In the genomic region with DNA sequence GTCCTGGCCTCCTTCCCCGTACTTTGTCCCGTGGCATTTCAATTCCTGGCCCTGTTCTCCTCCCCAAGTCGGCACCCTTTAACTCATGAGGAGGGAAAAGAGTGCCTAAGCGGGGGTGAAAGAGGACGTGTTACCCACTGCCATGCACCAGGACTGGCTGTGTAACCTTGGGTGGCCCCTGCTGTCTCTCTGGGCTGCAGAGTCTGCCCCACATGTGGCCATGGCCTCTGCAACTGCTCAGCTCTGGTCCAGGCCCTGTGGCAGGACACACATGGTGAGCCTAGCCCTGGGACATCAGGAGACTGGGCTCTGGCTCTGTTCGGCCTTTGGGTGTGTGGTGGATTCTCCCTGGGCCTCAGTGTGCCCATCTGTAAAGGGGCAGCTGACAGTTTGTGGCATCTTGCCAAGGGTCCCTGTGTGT, we compare ENCODE assay signal across 14 cellular contexts. TPM values are rescaled to one million over a fixed set of nuclear protein-coding genes. Genes with fewer than 3 reads are reported as not detected.
DNase-seq lines count a peak whose midpoint lies in the region; ATAC-seq, FAIRE-seq and TF ChIP-seq lines count a peak whose summit lies in the region.
"Had no signal": no experiment of that assay in that cellular context is flagged by ENCODE, and none has a peak within 500 bp of the region (broad histone marks: within the 10 kb centered on the region; RNA-seq: fewer than 3 reads in every experiment).

No MANE protein-coding gene starts in this region.

- no peaks in the 10 kb centered on the region for H4K20me1 ChIP-seq in HCT116 (ENCODE audit: insufficient read depth)

- H3K4me1 Mint-ChIP-seq in activated naive CD4-positive, alpha-beta T cell treated with anti-CD3 and anti-CD28 coated beads for 36 hours (ENCODE audit: low read depth), result peaks cover 12% of the 10 kb centered on the region

- H3K9ac ChIP-seq in HCT116 (ENCODE audit: low read length), result no peak overlapping the region

- H3K27me3 ChIP-seq in HCT116 (ENCODE audit: insufficient read depth, low read length) (0 out of 2 replicates have a peak, but pooled peaks cover 4% of the 10 kb centered on the region), RWPE2 (ENCODE audit: insufficient read depth, poor library complexity, severe bottlenecking) (no peaks in the 10 kb centered on the region), H7 (ENCODE audit: control insufficient read depth, insufficient read depth, low read length) (peaks cover 4% of the 10 kb centered on the region; the same call in 1 of the 2 replicates)

- TF ChIP-seq POLR2A in A549 (IDR thresholded peaks at IDR 0.05; ENCODE audit: low read length), result no peak
- no peak for TF ChIP-seq POLR2A in HCT116 (IDR thresholded peaks at IDR 0.05; ENCODE audit: borderline replicate concordance, extremely low read depth, insufficient read depth, insufficient read length)

- H3K9me2 ChIP-seq in HCT116 (ENCODE audit: insufficient read depth), result no peaks in the 10 kb centered on the region

- peak in 1 of 2 experiments; percentile 50 for DNase-seq in A549 (ENCODE audit: low read depth in 1 of 2, low spot score in 1 of 2)
- DNase-seq in HCT116 (ENCODE audit: low read depth, low spot score), result no peak
- DNase-seq in RWPE2 (ENCODE audit: low spot score), result no peak
- no peak for DNase-seq in left colon
- no peak for DNase-seq in H7
- no peak for DNase-seq in iPS-NIHi7 (ENCODE audit: extremely low spot score)
- no peak for DNase-seq in activated naive CD4-positive, alpha-beta T cell treated with anti-CD3 and anti-CD28 coated beads for 36 hours
- DNase-seq: C1 segment of cervical spinal cord; Calu3; CD4-positive, alpha-beta T cell; DMS79 had no signal

- H2AFZ ChIP-seq in HCT116 (ENCODE audit: low read depth, low read length, poor library complexity, severe bottlenecking), result no peak overlapping the region

- peaks cover 20% of the 10 kb centered on the region for H3K27me3 Mint-ChIP-seq in activated naive CD4-positive, alpha-beta T cell treated with anti-CD3 and anti-CD28 coated beads for 36 hours (ENCODE audit: low read depth)

- H3K4me2 ChIP-seq in A549 (no peak overlapping the region), HCT116 (ENCODE audit: low read length) (no peak overlapping the region)

- H3K27ac ChIP-seq in A549 (no peak overlapping the region), HCT116 (ENCODE audit: low read depth, low read length) (no peak overlapping the region), RWPE2 (ENCODE audit: poor library complexity, severe bottlenecking) (no peak overlapping the region)

- H3K4me1 ChIP-seq in A549 (peaks cover 20% of the 10 kb centered on the region), HCT116 (ENCODE audit: control insufficient read depth in 1 of 2, insufficient read depth in 2 of 2, low read length in 2 of 2) (peaks cover 5 to 17% of the 10 kb centered on the region in 2 experiments; a peak in 3 of 4 replicates), RWPE2 (ENCODE audit: insufficient read depth, poor library complexity, severe bottlenecking) (no peaks in the 10 kb centered on the region)

- no peak for FAIRE-seq in A549 (lab: Jason Lieb, UNC)
- FAIRE-seq: GM12892 had no signal

- CTCF ChIA-PET in A549 (lab: Yijun Ruan, JAX), result interaction anchor here (1.0 to 1.7 kb wide), 2 partner anchors 20 to 22 kb away, joined by 3 to 4 read pairs; no protein-coding TSS in a partner anchor
- CTCF ChIA-PET in HCT116 (lab: Charles Lee), result no interaction called here
- CTCF ChIA-PET in activated naive CD4-positive, alpha-beta T cell treated with anti-CD3 and anti-CD28 coated beads for 36 hours (lab: Charles Lee), result no interaction called here

- TF ChIP-seq EP300 in A549 (IDR thresholded peaks at IDR 0.05), result no peak

- H3K9me3 Mint-ChIP-seq in activated naive CD4-positive, alpha-beta T cell treated with anti-CD3 and anti-CD28 coated beads for 36 hours, result no peaks in the 10 kb centered on the region
- H3K9me3 Mint-ChIP-seq: CD4-positive, alpha-beta T cell had no signal

- peak; percentile 1 to 4; a peak in 3 of 6 replicates for ATAC-seq in A549
- ATAC-seq in HCT116, result no peak
- peak; percentile 2; the same call in 2 of the 3 replicates for ATAC-seq in RWPE2 (ENCODE audit: low read depth)
- peak; percentile 3 for ATAC-seq in left colon
- no peak for ATAC-seq in GM18907 (IDR thresholded peaks at IDR 0.05; ENCODE audit: unreplicated experiment)

- H3K4me3 Mint-ChIP-seq in activated naive CD4-positive, alpha-beta T cell treated with anti-CD3 and anti-CD28 coated beads for 36 hours, result no peak overlapping the region
- H3K4me3 Mint-ChIP-seq: CD4-positive, alpha-beta T cell had no signal

- no peak overlapping the region for H3K27ac Mint-ChIP-seq in activated naive CD4-positive, alpha-beta T cell treated with anti-CD3 and anti-CD28 coated beads for 36 hours
- H3K27ac Mint-ChIP-seq: B cell; CD4-positive, alpha-beta T cell had no signal

- no peaks in the 10 kb centered on the region for H3K79me2 ChIP-seq in HCT116 (ENCODE audit: insufficient read depth, low read length)

- TF ChIP-seq RAD21 in A549 (conservative IDR thresholded peaks at IDR 0.05 in 1 of 2, IDR thresholded peaks at IDR 0.05 in 1 of 2) (no peak), HCT116 (IDR thresholded peaks at IDR 0.05; ENCODE audit: low read depth) (no peak)

- TSS peak; percentile 26 for BruUV-seq in HCT116 (replicated peaks; lab: Mats Ljungman, UMichigan)

- RAD21 ChIA-PET in HCT116 (lab: Charles Lee; ENCODE audit: low non-redundant PET in 1 of 2, low total read pairs in 2 of 2, uncharacterized antibody in 2 of 2, unreplicated experiment in 2 of 2), result no interaction called here

- POLR2A ChIA-PET in A549 (lab: Yijun Ruan, JAX), result interaction anchor here (0.6 kb wide), 1 partner anchor 115 kb away, joined by 3 read pairs; a partner anchor contains a TSS
- POLR2A ChIA-PET in HCT116 (lab: Charles Lee), result no interaction called here

- whole genome bisulfite sequencing in A549 (ENCODE audit: missing lambda C conversion rate), result 77% methylated on average over 6 of the region's 6 CpGs

- no peaks in the 10 kb centered on the region; a peak in 1 of 4 replicates for H3K36me3 ChIP-seq in HCT116 (ENCODE audit: control insufficient read depth in 1 of 2, insufficient read depth in 2 of 2, low read length in 2 of 2)
- peaks cover 41% of the 10 kb centered on the region for H3K36me3 ChIP-seq in RWPE2 (ENCODE audit: low read depth)
- H3K36me3 ChIP-seq in H7 (replicated peaks; ENCODE audit: control insufficient read depth, insufficient read depth, low read length), result peaks cover 10% of the 10 kb centered on the region

- no peaks in the 10 kb centered on the region for H3K9me3 ChIP-seq in A549
- H3K9me3 ChIP-seq in HCT116 (ENCODE audit: control insufficient read depth in 1 of 2, insufficient read depth in 1 of 2, low read depth in 1 of 2, low read length in 2 of 2), result no peaks in the 10 kb centered on the region
- no peaks in the 10 kb centered on the region for H3K9me3 ChIP-seq in RWPE2 (ENCODE audit: severe bottlenecking)

- intact Hi-C loops in HCT116 (cut with micrococcal nuclease), result no loop called here
- intact Hi-C loops in left colon (cut with DNase I, micrococcal nuclease), result loop anchor here in 1 of 2 donors (5.0 kb wide), 1 partner anchor 128 kb away; no protein-coding TSS in a partner anchor
- intact Hi-C loops in activated naive CD4-positive, alpha-beta T cell treated with anti-CD3 and anti-CD28 coated beads for 36 hours (cut with micrococcal nuclease), result no loop called here

- TF ChIP-seq CTCF in A549 (IDR thresholded peaks at IDR 0.05) (no peak), HCT116 (IDR thresholded peaks at IDR 0.05 in 2 of 3, conservative IDR thresholded peaks at IDR 0.05 in 1 of 3; ENCODE audit: borderline replicate concordance in 1 of 3, insufficient read depth in 1 of 3, low read depth in 2 of 3, low read length in 2 of 3) (no peak), RWPE2 (IDR thresholded peaks at IDR 0.05; ENCODE audit: poor library complexity, severe bottlenecking) (no peak)

- no peaks in the 10 kb centered on the region for H3K36me3 Mint-ChIP-seq in activated naive CD4-positive, alpha-beta T cell treated with anti-CD3 and anti-CD28 coated beads for 36 hours (ENCODE audit: low read depth)

- H3K4me3 ChIP-seq in A549 (no peak overlapping the region), HCT116 (replicated peaks in 1 of 2; ENCODE audit: low read depth in 1 of 2, low read length in 2 of 2) (no peak overlapping the region), RWPE2 (ENCODE audit: severe bottlenecking) (no peak overlapping the region), H7 (ENCODE audit: insufficient read depth, low read depth, low read length) (no peak overlapping the region)

TF ChIP-seq in A549, 52 proteins besides CTCF, POLR2A, EP300 and RAD21:
- TF ChIP-seq KDM1A (IDR thresholded peaks at IDR 0.05; ENCODE audit: low read depth), result peak; percentile 36; the same call in 1 of the 2 replicates
- no peak for TF ChIP-seq CBX8 (IDR thresholded peaks at IDR 0.05)
- TF ChIP-seq JUN (IDR thresholded peaks at IDR 0.05), result peak; percentile 10 to 33; a peak in 1 of 5 replicates
TF ChIP-seq in A549: peak in this region for 2.

TF ChIP-seq in HCT116, 20 proteins besides CTCF, POLR2A, EP300 and RAD21 (continues in another document):
- no peak for TF ChIP-seq ZNF274 (IDR thresholded peaks at IDR 0.05; ENCODE audit: low read depth, low read length)
- no peak for TF ChIP-seq YY1 (IDR thresholded peaks at IDR 0.05; ENCODE audit: extremely low read depth, insufficient replicate concordance, low read depth, low read length)
- TF ChIP-seq CEBPB (IDR thresholded peaks at IDR 0.05; ENCODE audit: low read depth), result no peak
- TF ChIP-seq SRF (IDR thresholded peaks at IDR 0.05; ENCODE audit: low read depth), result no peak
- TF ChIP-seq SP1 (IDR thresholded peaks at IDR 0.05; ENCODE audit: low read depth), result no peak

RNA-seq across cellular contexts. Expression of a gene that starts 58.5 kb away (rescaled TPM):
- polyA plus RNA-seq in A549 (2011; rRNA removed) (154 and 212 TPM in 2 replicates), A549 (2017; fragmentation: RNase III; extraction: RNeasy Plus Mini Kit Qiagen cat#74134 plus additional on column Dnase treatment) (133 to 139 TPM (median 134 TPM) in 3 replicates)
- 122 and 170 TPM in 2 replicates for polyA plus RNA-seq in A549 (2012; cell fraction: cytosol; rRNA removed)
- polyA plus RNA-seq in A549 (2012; cell fraction: nucleus; rRNA removed), result 500 and 511 TPM in 2 replicates
- polyA minus RNA-seq in A549 (2011; rRNA and poly(A)+ RNA removed), result 278 and 313 TPM in 2 replicates
- total RNA-seq in HCT116 (2021; ENCODE audit: unreplicated experiment) (42.3 TPM), left colon (100 to 1,000 TPM; 117 to 121 TPM)
- 35.9 and 36.5 TPM in 2 replicates for polyA plus RNA-seq in HCT116 (2012)
- 31.4 and 32.5 TPM in 2 replicates for total RNA-seq in H7 (2014; rRNA removed; shearing (Covaris generic))
- 1 to 10 TPM; 2.0 to 2.8 TPM for total RNA-seq in activated naive CD4-positive, alpha-beta T cell treated with anti-CD3 and anti-CD28 coated beads for 36 hours

Comparison
In these comparisons a context has a peak if more than half of its experiments do, and no peak if none do; other contexts are left out.
1. ATAC-seq: peak in A549 (2 of 2), RWPE2 (single experiment) and left colon (single experiment); none in HCT116 (single experiment) and GM18907 (single experiment).